Comparison of ENCODE assay signal across 1 cellular context in the genomic region with DNA sequence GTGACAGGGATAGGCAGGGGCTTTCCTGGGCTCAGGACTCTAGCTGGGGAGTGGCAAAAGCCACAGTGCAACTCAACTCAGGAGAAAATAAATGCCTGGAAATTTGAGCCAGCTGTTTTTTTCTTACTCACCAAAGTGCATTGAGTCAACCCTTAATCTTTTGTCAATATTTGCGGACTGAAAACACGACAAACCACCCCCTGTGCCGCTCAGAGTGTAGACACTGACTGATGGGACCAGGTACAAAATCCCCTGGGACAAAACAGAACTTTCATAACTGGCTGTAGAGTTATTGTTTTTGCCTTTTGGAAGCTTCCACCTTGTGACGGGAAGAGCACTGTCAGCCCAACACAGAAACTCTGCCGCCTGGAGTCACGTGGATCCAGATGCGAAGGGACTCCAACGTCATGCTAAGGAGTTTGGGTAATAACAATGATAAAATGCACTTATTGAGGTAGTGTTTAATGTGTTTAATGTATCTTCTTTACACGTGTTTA.
A peak's percentile ranks its signal among the peaks of the same experiment; 100 is the strongest.
TF ChIP-seq lines count a peak whose summit lies in the region.

No MANE protein-coding gene starts in this region.

TF ChIP-seq in HEK293, 187 proteins besides CTCF, POLR2A, EP300 and RAD21 (continued from another document and continues in another):
- TF ChIP-seq, protein P1, sequence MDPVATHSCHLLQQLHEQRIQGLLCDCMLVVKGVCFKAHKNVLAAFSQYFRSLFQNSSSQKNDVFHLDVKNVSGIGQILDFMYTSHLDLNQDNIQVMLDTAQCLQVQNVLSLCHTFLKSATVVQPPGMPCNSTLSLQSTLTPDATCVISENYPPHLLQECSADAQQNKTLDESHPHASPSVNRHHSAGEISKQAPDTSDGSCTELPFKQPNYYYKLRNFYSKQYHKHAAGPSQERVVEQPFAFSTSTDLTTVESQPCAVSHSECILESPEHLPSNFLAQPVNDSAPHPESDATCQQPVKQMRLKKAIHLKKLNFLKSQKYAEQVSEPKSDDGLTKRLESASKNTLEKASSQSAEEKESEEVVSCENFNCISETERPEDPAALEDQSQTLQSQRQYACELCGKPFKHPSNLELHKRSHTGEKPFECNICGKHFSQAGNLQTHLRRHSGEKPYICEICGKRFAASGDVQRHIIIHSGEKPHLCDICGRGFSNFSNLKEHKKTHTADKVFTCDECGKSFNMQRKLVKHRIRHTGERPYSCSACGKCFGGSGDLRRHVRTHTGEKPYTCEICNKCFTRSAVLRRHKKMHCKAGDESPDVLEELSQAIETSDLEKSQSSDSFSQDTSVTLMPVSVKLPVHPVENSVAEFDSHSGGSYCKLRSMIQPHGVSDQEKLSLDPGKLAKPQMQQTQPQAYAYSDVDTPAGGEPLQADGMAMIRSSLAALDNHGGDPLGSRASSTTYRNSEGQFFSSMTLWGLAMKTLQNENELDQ (tag by site-specific recombination; IDR thresholded peaks at IDR 0.05; ENCODE audit: low read depth): no peak
- TF ChIP-seq, protein P2, sequence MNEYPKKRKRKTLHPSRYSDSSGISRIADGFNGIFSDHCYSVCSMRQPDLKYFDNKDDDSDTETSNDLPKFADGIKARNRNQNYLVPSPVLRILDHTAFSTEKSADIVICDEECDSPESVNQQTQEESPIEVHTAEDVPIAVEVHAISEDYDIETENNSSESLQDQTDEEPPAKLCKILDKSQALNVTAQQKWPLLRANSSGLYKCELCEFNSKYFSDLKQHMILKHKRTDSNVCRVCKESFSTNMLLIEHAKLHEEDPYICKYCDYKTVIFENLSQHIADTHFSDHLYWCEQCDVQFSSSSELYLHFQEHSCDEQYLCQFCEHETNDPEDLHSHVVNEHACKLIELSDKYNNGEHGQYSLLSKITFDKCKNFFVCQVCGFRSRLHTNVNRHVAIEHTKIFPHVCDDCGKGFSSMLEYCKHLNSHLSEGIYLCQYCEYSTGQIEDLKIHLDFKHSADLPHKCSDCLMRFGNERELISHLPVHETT (tag by site-specific recombination; IDR thresholded peaks at IDR 0.05): peak; percentile 76
- TF ChIP-seq ZNF561 (tag by site-specific recombination; IDR thresholded peaks at IDR 0.05; ENCODE audit: borderline replicate concordance): peak; percentile 79
- TF ChIP-seq ZNF629 (tag by site-specific recombination; IDR thresholded peaks at IDR 0.05): peak; percentile 86
- TF ChIP-seq ZIC2 (tag by site-specific recombination; IDR thresholded peaks at IDR 0.05): no peak
- TF ChIP-seq ZNF529 (tag by site-specific recombination; IDR thresholded peaks at IDR 0.05; ENCODE audit: insufficient replicate concordance): peak; percentile 5
- no peak for TF ChIP-seq ZNF138 (tag by site-specific recombination; IDR thresholded peaks at IDR 0.05; ENCODE audit: borderline replicate concordance)
- TF ChIP-seq ZFP3 (tag by site-specific recombination; IDR thresholded peaks at IDR 0.05; ENCODE audit: low read depth): no peak
- TF ChIP-seq HOXC10 (CRISPR knock-in tag; IDR thresholded peaks at IDR 0.05): no peak
- TF ChIP-seq, protein P3, sequence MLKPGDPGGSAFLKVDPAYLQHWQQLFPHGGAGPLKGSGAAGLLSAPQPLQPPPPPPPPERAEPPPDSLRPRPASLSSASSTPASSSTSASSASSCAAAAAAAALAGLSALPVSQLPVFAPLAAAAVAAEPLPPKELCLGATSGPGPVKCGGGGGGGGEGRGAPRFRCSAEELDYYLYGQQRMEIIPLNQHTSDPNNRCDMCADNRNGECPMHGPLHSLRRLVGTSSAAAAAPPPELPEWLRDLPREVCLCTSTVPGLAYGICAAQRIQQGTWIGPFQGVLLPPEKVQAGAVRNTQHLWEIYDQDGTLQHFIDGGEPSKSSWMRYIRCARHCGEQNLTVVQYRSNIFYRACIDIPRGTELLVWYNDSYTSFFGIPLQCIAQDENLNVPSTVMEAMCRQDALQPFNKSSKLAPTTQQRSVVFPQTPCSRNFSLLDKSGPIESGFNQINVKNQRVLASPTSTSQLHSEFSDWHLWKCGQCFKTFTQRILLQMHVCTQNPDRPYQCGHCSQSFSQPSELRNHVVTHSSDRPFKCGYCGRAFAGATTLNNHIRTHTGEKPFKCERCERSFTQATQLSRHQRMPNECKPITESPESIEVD (tag by site-specific recombination; IDR thresholded peaks at IDR 0.05): peak; percentile 71
- TF ChIP-seq, protein P4, sequence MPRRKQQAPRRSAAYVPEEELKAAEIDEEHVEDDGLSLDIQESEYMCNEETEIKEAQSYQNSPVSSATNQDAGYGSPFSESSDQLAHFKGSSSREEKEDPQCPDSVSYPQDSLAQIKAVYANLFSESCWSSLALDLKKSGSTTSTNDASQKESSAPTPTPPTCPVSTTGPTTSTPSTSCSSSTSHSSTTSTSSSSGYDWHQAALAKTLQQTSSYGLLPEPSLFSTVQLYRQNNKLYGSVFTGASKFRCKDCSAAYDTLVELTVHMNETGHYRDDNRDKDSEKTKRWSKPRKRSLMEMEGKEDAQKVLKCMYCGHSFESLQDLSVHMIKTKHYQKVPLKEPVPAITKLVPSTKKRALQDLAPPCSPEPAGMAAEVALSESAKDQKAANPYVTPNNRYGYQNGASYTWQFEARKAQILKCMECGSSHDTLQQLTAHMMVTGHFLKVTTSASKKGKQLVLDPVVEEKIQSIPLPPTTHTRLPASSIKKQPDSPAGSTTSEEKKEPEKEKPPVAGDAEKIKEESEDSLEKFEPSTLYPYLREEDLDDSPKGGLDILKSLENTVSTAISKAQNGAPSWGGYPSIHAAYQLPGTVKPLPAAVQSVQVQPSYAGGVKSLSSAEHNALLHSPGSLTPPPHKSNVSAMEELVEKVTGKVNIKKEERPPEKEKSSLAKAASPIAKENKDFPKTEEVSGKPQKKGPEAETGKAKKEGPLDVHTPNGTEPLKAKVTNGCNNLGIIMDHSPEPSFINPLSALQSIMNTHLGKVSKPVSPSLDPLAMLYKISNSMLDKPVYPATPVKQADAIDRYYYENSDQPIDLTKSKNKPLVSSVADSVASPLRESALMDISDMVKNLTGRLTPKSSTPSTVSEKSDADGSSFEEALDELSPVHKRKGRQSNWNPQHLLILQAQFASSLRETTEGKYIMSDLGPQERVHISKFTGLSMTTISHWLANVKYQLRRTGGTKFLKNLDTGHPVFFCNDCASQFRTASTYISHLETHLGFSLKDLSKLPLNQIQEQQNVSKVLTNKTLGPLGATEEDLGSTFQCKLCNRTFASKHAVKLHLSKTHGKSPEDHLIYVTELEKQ (tag by site-specific recombination; IDR thresholded peaks at IDR 0.05; ENCODE audit: borderline replicate concordance): 0 out of 2 replicates have a peak, but pooled peaks have one; percentile 46
- TF ChIP-seq ZBTB21 (tag by site-specific recombination; IDR thresholded peaks at IDR 0.05): peak; percentile 33; the same call in 1 of the 2 replicates
- 0 out of 2 replicates have a peak, but pooled peaks have one; percentile 10 for TF ChIP-seq ZNF76 (tag by site-specific recombination; IDR thresholded peaks at IDR 0.05; ENCODE audit: borderline replicate concordance, low read depth)
- TF ChIP-seq HOXA7 (CRISPR knock-in tag; IDR thresholded peaks at IDR 0.05; ENCODE audit: borderline replicate concordance): no peak
- peak; percentile 87 for TF ChIP-seq GLIS1 (tag by site-specific recombination; IDR thresholded peaks at IDR 0.05)
- 0 out of 2 replicates have a peak, but pooled peaks have one; percentile 38 for TF ChIP-seq OVOL3 (tag by site-specific recombination; IDR thresholded peaks at IDR 0.05)
- TF ChIP-seq, protein P5, sequence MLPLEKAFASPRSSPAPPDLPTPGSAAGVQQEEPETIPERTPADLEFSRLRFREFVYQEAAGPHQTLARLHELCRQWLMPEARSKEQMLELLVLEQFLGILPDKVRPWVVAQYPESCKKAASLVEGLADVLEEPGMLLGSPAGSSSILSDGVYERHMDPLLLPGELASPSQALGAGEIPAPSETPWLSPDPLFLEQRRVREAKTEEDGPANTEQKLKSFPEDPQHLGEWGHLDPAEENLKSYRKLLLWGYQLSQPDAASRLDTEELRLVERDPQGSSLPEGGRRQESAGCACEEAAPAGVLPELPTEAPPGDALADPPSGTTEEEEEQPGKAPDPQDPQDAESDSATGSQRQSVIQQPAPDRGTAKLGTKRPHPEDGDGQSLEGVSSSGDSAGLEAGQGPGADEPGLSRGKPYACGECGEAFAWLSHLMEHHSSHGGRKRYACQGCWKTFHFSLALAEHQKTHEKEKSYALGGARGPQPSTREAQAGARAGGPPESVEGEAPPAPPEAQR (tag by site-specific recombination; IDR thresholded peaks at IDR 0.05): no peak
- TF ChIP-seq ZNF221 (tag by site-specific recombination; IDR thresholded peaks at IDR 0.05; ENCODE audit: borderline replicate concordance): no peak
- no peak for TF ChIP-seq ZNF37A (tag by site-specific recombination; IDR thresholded peaks at IDR 0.05)
- no peak for TF ChIP-seq ZNF544 (tag by site-specific recombination; IDR thresholded peaks at IDR 0.05)
- TF ChIP-seq ZNF48 (tag by site-specific recombination; IDR thresholded peaks at IDR 0.05): no peak
- no peak for TF ChIP-seq ZNF16 (tag by site-specific recombination; IDR thresholded peaks at IDR 0.05; ENCODE audit: low read depth)
- no peak for TF ChIP-seq ZNF404 (tag by site-specific recombination; IDR thresholded peaks at IDR 0.05)
- TF ChIP-seq ZNF146 (tag by site-specific recombination; IDR thresholded peaks at IDR 0.05): 0 out of 2 replicates have a peak, but pooled peaks have one; percentile 13
- TF ChIP-seq, protein P6, sequence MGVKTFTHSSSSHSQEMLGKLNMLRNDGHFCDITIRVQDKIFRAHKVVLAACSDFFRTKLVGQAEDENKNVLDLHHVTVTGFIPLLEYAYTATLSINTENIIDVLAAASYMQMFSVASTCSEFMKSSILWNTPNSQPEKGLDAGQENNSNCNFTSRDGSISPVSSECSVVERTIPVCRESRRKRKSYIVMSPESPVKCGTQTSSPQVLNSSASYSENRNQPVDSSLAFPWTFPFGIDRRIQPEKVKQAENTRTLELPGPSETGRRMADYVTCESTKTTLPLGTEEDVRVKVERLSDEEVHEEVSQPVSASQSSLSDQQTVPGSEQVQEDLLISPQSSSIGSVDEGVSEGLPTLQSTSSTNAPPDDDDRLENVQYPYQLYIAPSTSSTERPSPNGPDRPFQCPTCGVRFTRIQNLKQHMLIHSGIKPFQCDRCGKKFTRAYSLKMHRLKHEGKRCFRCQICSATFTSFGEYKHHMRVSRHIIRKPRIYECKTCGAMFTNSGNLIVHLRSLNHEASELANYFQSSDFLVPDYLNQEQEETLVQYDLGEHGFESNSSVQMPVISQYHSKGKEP (tag by site-specific recombination; IDR thresholded peaks at IDR 0.05): peak; percentile 62
- TF ChIP-seq, protein P7, sequence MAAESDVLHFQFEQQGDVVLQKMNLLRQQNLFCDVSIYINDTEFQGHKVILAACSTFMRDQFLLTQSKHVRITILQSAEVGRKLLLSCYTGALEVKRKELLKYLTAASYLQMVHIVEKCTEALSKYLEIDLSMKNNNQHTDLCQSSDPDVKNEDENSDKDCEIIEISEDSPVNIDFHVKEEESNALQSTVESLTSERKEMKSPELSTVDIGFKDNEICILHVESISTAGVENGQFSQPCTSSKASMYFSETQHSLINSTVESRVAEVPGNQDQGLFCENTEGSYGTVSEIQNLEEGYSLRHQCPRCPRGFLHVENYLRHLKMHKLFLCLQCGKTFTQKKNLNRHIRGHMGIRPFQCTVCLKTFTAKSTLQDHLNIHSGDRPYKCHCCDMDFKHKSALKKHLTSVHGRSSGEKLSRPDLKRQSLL (tag by site-specific recombination; IDR thresholded peaks at IDR 0.05): no peak
- TF ChIP-seq ZNF350 (tag by site-specific recombination; IDR thresholded peaks at IDR 0.05): no peak
- TF ChIP-seq ZNF777 (tag by site-specific recombination; IDR thresholded peaks at IDR 0.05; ENCODE audit: borderline replicate concordance): no peak
- peak; percentile 75 for TF ChIP-seq FEZF1 (tag by site-specific recombination; IDR thresholded peaks at IDR 0.05)
- peak; percentile 22; the same call in 1 of the 2 replicates for TF ChIP-seq MZF1 (tag by site-specific recombination; IDR thresholded peaks at IDR 0.05; ENCODE audit: borderline replicate concordance)
- TF ChIP-seq ZNF174 (tag by site-specific recombination; IDR thresholded peaks at IDR 0.05): no peak
- peak; percentile 71; the same call in 1 of the 2 replicates for TF ChIP-seq ZNF610 (tag by site-specific recombination; IDR thresholded peaks at IDR 0.05; ENCODE audit: borderline replicate concordance)
- no peak for TF ChIP-seq ZNF292 (tag by site-specific recombination; IDR thresholded peaks at IDR 0.05; ENCODE audit: borderline replicate concordance, low read depth)
- TF ChIP-seq ZNF654 (tag by site-specific recombination; IDR thresholded peaks at IDR 0.05; ENCODE audit: low read depth): no peak
- no peak for TF ChIP-seq ZNF549 (tag by site-specific recombination; IDR thresholded peaks at IDR 0.05)
- no peak for TF ChIP-seq ZNF302 (tag by site-specific recombination; IDR thresholded peaks at IDR 0.05; ENCODE audit: low read depth)
- TF ChIP-seq ZBTB7A (tag by site-specific recombination; IDR thresholded peaks at IDR 0.05; ENCODE audit: low read depth): no peak
- no peak for TF ChIP-seq TCF7L2 (IDR thresholded peaks at IDR 0.05; ENCODE audit: borderline replicate concordance, low read depth, low read length)
- 0 out of 2 replicates have a peak, but pooled peaks have one; percentile 52 for TF ChIP-seq ZNF843 (tag by site-specific recombination; IDR thresholded peaks at IDR 0.05)
- no peak for TF ChIP-seq KLF9 (tag by site-specific recombination; IDR thresholded peaks at IDR 0.05; ENCODE audit: low read depth)
- TF ChIP-seq, protein P8, sequence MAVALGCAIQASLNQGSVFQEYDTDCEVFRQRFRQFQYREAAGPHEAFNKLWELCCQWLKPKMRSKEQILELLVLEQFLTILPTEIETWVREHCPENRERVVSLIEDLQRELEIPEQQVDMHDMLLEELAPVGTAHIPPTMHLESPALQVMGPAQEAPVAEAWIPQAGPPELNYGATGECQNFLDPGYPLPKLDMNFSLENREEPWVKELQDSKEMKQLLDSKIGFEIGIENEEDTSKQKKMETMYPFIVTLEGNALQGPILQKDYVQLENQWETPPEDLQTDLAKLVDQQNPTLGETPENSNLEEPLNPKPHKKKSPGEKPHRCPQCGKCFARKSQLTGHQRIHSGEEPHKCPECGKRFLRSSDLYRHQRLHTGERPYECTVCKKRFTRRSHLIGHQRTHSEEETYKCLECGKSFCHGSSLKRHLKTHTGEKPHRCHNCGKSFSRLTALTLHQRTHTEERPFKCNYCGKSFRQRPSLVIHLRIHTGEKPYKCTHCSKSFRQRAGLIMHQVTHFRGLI (tag by site-specific recombination; IDR thresholded peaks at IDR 0.05): peak; percentile 89
- TF ChIP-seq ZNF366 (tag by site-specific recombination; conservative IDR thresholded peaks at IDR 0.05): 0 out of 2 replicates have a peak, but pooled peaks have one; percentile 15
- peak; percentile 84 for TF ChIP-seq ZEB2 (tag by site-specific recombination; IDR thresholded peaks at IDR 0.05)
- no peak for TF ChIP-seq ZNF121 (tag by site-specific recombination; IDR thresholded peaks at IDR 0.05)
